8 cellular contexts compared by ENCODE assay signal in genomic region chr9:4741365-4742031, GRCh38. TPM values are rescaled to one million over a fixed set of nuclear protein-coding genes. Genes with fewer than 3 reads are reported as not detected.
DNase-seq lines count a peak whose midpoint lies in the region; ATAC-seq and TF ChIP-seq lines count a peak whose summit lies in the region.

No MANE protein-coding gene starts in this region.

- no peak overlapping the region for H4K5ac ChIP-seq in H9 (ENCODE audit: insufficient read length, low read depth, low read length)

- peaks cover 0 to 3% (median 0%) of the 10 kb centered on the region in 3 experiments; a peak in 4 of 7 replicates for H3K36me3 Mint-ChIP-seq in H9 (ENCODE audit: insufficient read depth in 1 of 3, low read depth in 3 of 3)
- H3K36me3 Mint-ChIP-seq in stimulated activated naive B cell treated with anti-CD40 and anti-IgM and Interleukin-4, amounts not matched to agents 10 μg/mL and 1 μg/mL and 100 μg/mL, for 72 hours = no peaks in the 10 kb centered on the region

- H4K91ac ChIP-seq in H9 (ENCODE audit: insufficient read length, low read depth, low read length) = no peak overlapping the region

- no peak overlapping the region for H2BK120ac ChIP-seq in H9 (ENCODE audit: low read depth, low read length, poor library complexity, severe bottlenecking)

- peaks cover 12% of the 10 kb centered on the region; the same call in 1 of the 2 replicates for H4K20me1 ChIP-seq in DOHH2 (ENCODE audit: control insufficient read depth, insufficient read depth, low read depth, low read length)
- no peaks in the 10 kb centered on the region for H4K20me1 ChIP-seq in H9 (ENCODE audit: control insufficient read depth, insufficient read depth, insufficient read length)

- H3K79me1 ChIP-seq in H9 (ENCODE audit: insufficient read depth, low read depth, low read length, poor library complexity, severe bottlenecking) = peaks cover 3% of the 10 kb centered on the region

- DNase-seq in H9 (peak; percentile 52), SK-MEL-5 (ENCODE audit: low read depth, low spot score) (peak; percentile 3), choroid plexus epithelial cell (ENCODE audit: low read depth) (peak; percentile 24), left kidney (ENCODE audit: low read depth, low spot score) (peak; percentile 79), GOT3 (lab: John Stamatoyannopoulos, UW) (no peak)
- no peak for DNase-seq in stimulated activated naive B cell treated with anti-CD40 and anti-IgM and Interleukin-4, amounts not matched to agents 10 μg/mL and 1 μg/mL and 100 μg/mL, for 72 hours

- peak; percentile 1 to 7 for ATAC-seq in stimulated activated naive B cell treated with anti-CD40 and anti-IgM and Interleukin-4, amounts not matched to agents 10 μg/mL and 1 μg/mL and 100 μg/mL, for 72 hours (replicated peaks)
- no peak for ATAC-seq in HG02623 (IDR thresholded peaks at IDR 0.05; ENCODE audit: unreplicated experiment)

- H2BK20ac ChIP-seq in H9 (ENCODE audit: low read depth, low read length, poor library complexity, severe bottlenecking) = no peak overlapping the region

- peak overlapping the region; percentile 52; the same call in 1 of the 2 replicates for H3K14ac ChIP-seq in H9 (ENCODE audit: insufficient read depth, low read length)

- H3K9me2 ChIP-seq in DOHH2 (replicated peaks; ENCODE audit: control insufficient read depth, low read length) = no peaks in the 10 kb centered on the region

- peak overlapping the region in 1 of 3 experiments; percentile 12; a peak in 3 of 7 replicates for H3K27ac Mint-ChIP-seq in H9
- H3K27ac Mint-ChIP-seq in stimulated activated naive B cell treated with anti-CD40 and anti-IgM and Interleukin-4, amounts not matched to agents 10 μg/mL and 1 μg/mL and 100 μg/mL, for 72 hours = peak overlapping the region; percentile 57

- H3K27ac ChIP-seq in DOHH2 (ENCODE audit: low read depth, low read length) (peak overlapping the region; percentile 73), H9 (ENCODE audit: insufficient read length, low read depth, low read length) (no peak overlapping the region)

- no peak overlapping the region for H2BK5ac ChIP-seq in H9 (ENCODE audit: insufficient read length, low read length)

- no CpG with 5 or more reads among the region's 52 CpGs for WGBS in H9 (ENCODE audit: extremely low coverage, insufficient read length, low lambda C conversion rate)

- H3K27me3 Mint-ChIP-seq in H9 (ENCODE audit: low read depth) = no peaks in the 10 kb centered on the region
- no peaks in the 10 kb centered on the region for H3K27me3 Mint-ChIP-seq in stimulated activated naive B cell treated with anti-CD40 and anti-IgM and Interleukin-4, amounts not matched to agents 10 μg/mL and 1 μg/mL and 100 μg/mL, for 72 hours

- no peak overlapping the region for H2AK5ac ChIP-seq in H9 (ENCODE audit: insufficient read length, low read length)

- H3K4ac ChIP-seq in H9 (ENCODE audit: low read depth, low read length) = no peak overlapping the region

- H4K8ac ChIP-seq in H9 (replicated peaks; ENCODE audit: insufficient read length, low read depth, low read length) = no peak overlapping the region

- H3K9ac ChIP-seq in H9 (ENCODE audit: extremely low read depth, insufficient read length, low read length) = peak overlapping the region; percentile 64

- H3K4me1 ChIP-seq in DOHH2 (ENCODE audit: control insufficient read depth, low read length) (peaks cover 22% of the 10 kb centered on the region), H9 (ENCODE audit: insufficient read depth, low read length) (peaks cover 10% of the 10 kb centered on the region; the same call in 1 of the 2 replicates)

- H3K27me3 ChIP-seq in DOHH2 (ENCODE audit: control insufficient read depth, low read length) = no peaks in the 10 kb centered on the region
- no peaks in the 10 kb centered on the region for H3K27me3 ChIP-seq in H9 (ENCODE audit: insufficient read depth, low read length)

- H3K56ac ChIP-seq in H9 (ENCODE audit: insufficient read length, low read depth, low read length) = no peak overlapping the region

- no peaks in the 10 kb centered on the region for H3K9me3 Mint-ChIP-seq in H9
- H3K9me3 Mint-ChIP-seq in stimulated activated naive B cell treated with anti-CD40 and anti-IgM and Interleukin-4, amounts not matched to agents 10 μg/mL and 1 μg/mL and 100 μg/mL, for 72 hours = no peaks in the 10 kb centered on the region

- H3K23me2 ChIP-seq in H9 (ENCODE audit: insufficient read length, low read depth, low read length, poor library complexity, severe bottlenecking) = peaks cover 11% of the 10 kb centered on the region

- no peak overlapping the region for H3T11ph ChIP-seq in H9 (ENCODE audit: low read length)

- no peak overlapping the region for H3K23ac ChIP-seq in H9 (ENCODE audit: insufficient read length, low read depth, low read length)

- peaks cover 51% of the 10 kb centered on the region for H3K79me2 ChIP-seq in DOHH2 (ENCODE audit: control insufficient read depth, low read length)
- no peaks in the 10 kb centered on the region; the same call in 1 of the 2 replicates for H3K79me2 ChIP-seq in H9 (ENCODE audit: insufficient read depth, low read length)

- TF ChIP-seq CTCF in DOHH2 (IDR thresholded peaks at IDR 0.05; ENCODE audit: low read depth, low read length, poor library complexity, severe bottlenecking) (peak; percentile 5), H9 (conservative IDR thresholded peaks at IDR 0.05) (no peak), choroid plexus epithelial cell (conservative IDR thresholded peaks at IDR 0.05; ENCODE audit: low read depth, low read length) (peak; percentile 11)

- H3K9me3 ChIP-seq in DOHH2 (ENCODE audit: control insufficient read depth, insufficient read depth, low read length) (no peaks in the 10 kb centered on the region), H9 (ENCODE audit: control insufficient read depth, low read depth, low read length) (no peaks in the 10 kb centered on the region)

- no peaks in the 10 kb centered on the region for H3F3A ChIP-seq in DOHH2 (ENCODE audit: control insufficient read depth, insufficient read depth)

- peak overlapping the region; percentile 82 to 87 for H3K4me3 Mint-ChIP-seq in H9
- H3K4me3 Mint-ChIP-seq in stimulated activated naive B cell treated with anti-CD40 and anti-IgM and Interleukin-4, amounts not matched to agents 10 μg/mL and 1 μg/mL and 100 μg/mL, for 72 hours = peak overlapping the region; percentile 85 to 89

- H3K4me2 ChIP-seq in DOHH2 (ENCODE audit: low read length) (peak overlapping the region; percentile 92), H9 (ENCODE audit: insufficient read depth, insufficient read length, low read length) (peak overlapping the region; percentile 44)

- peak overlapping the region; percentile 99 for H3K4me3 ChIP-seq in DOHH2 (ENCODE audit: low read length)
- H3K4me3 ChIP-seq in choroid plexus epithelial cell (ENCODE audit: low read depth, low read length) = peak overlapping the region; percentile 84

- peaks cover 32 to 36% of the 10 kb centered on the region in 2 experiments for H3K4me1 Mint-ChIP-seq in H9
- H3K4me1 Mint-ChIP-seq in stimulated activated naive B cell treated with anti-CD40 and anti-IgM and Interleukin-4, amounts not matched to agents 10 μg/mL and 1 μg/mL and 100 μg/mL, for 72 hours = peaks cover 5 to 23% of the 10 kb centered on the region in 2 donors

- H3K18ac ChIP-seq in H9 (ENCODE audit: insufficient read length, low read depth, low read length) = peak overlapping the region; percentile 46

- peaks cover 19% of the 10 kb centered on the region for H3K36me3 ChIP-seq in DOHH2 (ENCODE audit: control insufficient read depth, low read length)

- in situ Hi-C loops in SK-MEL-5 (cut with HindIII; ENCODE audit: low pct_unique_long_range_greater_than_20kb, low sequenced_read_pairs) = no loop called here

- no peak overlapping the region for H2BK12ac ChIP-seq in H9 (ENCODE audit: insufficient read length, low read depth, low read length)

- H2BK15ac ChIP-seq in H9 (ENCODE audit: low read depth, low read length) = no peak overlapping the region

- H2AFZ ChIP-seq in H9 (ENCODE audit: low read length) = no peak overlapping the region

RNA-seq across cellular contexts. Expression of gene AK3, which starts 0.5 kb away (rescaled TPM):
- 41.5 and 42.7 TPM in 2 replicates for total RNA-seq in H9 (2021)
- total RNA-seq in SK-MEL-5 (2014; rRNA removed; shearing (Covaris generic)) = 42.5 and 45.3 TPM in 2 replicates
- polyA plus RNA-seq in SK-MEL-5 (2015; cell fraction: cytosol; rRNA removed) = 35.9 and 43.7 TPM in 2 replicates
- 13.4 and 17.6 TPM in 2 replicates for polyA plus RNA-seq in SK-MEL-5 (2015; cell fraction: nucleus; rRNA removed)

RNA-seq across cellular contexts. Expression of gene RCL1, which starts 51.2 kb away (rescaled TPM):
- total RNA-seq in H9 (2021) = 34.4 and 34.5 TPM in 2 replicates
- 17.6 and 21.5 TPM in 2 replicates for total RNA-seq in SK-MEL-5 (2014; rRNA removed; shearing (Covaris generic))
- 23.9 and 24.0 TPM in 2 replicates for polyA plus RNA-seq in SK-MEL-5 (2015; cell fraction: cytosol; rRNA removed)
- polyA plus RNA-seq in SK-MEL-5 (2015; cell fraction: nucleus; rRNA removed) = 15.2 and 21.5 TPM in 2 replicates

Comparison
In these comparisons a context has a peak if more than half of its experiments do, and no peak if none do; other contexts are left out.
1. DNase-seq: peak in H9 (single experiment), SK-MEL-5 (single experiment), choroid plexus epithelial cell (single experiment) and left kidney (single experiment); none in stimulated activated naive B cell treated with anti-CD40 and anti-IgM and Interleukin-4, amounts not matched to agents 10 μg/mL and 1 μg/mL and 100 μg/mL, for 72 hours (single experiment) and GOT3 (single experiment).